In genomic region chr22:47154621-47155081, GRCh38 we compare ENCODE assay signal across 11 cellular contexts.
A peak's percentile ranks its signal among the peaks of the same experiment; 100 is the strongest.
DNase-seq lines count a peak whose midpoint lies in the region; ATAC-seq and TF ChIP-seq lines count a peak whose summit lies in the region.
"Had no signal": no experiment of that assay in that cellular context is flagged by ENCODE, and none has a peak within 500 bp of the region (broad histone marks: within the 10 kb centered on the region; RNA-seq: fewer than 3 reads in every experiment).

No MANE protein-coding gene starts in this region.

- no peak for ATAC-seq in HG02840 (IDR thresholded peaks at IDR 0.05; ENCODE audit: low FRiP score, unreplicated experiment)
- ATAC-seq in HG03378 (IDR thresholded peaks at IDR 0.05; ENCODE audit: unreplicated experiment) = no peak
- ATAC-seq: A549 had no signal

- peak; percentile 78 for DNase-seq in A172 (ENCODE audit: low spot score)
- DNase-seq in NCI-H1694 treated with DMSO at 0.1 percent for 48 hours (lab: John Stamatoyannopoulos, UW) = peak; percentile 59
- DNase-seq in epithelial cell of esophagus (ENCODE audit: low read depth) = peak; percentile 17
- DNase-seq in myocyte (ENCODE audit: low read depth) = peak; percentile 64
- no peak for DNase-seq in NCI-H526 (lab: John Stamatoyannopoulos, UW)
- no peak for DNase-seq in NCI-H146 (lab: John Stamatoyannopoulos, UW)
- DNase-seq: effector CD8-positive, alpha-beta T cell; SHP77 had no signal

- no peak for TF ChIP-seq CTCF in epithelial cell of esophagus (IDR thresholded peaks at IDR 0.05; ENCODE audit: insufficient read depth, low read depth, low read length, missing control alignments)

- no peak overlapping the region for H3K4me3 ChIP-seq in epithelial cell of esophagus (ENCODE audit: low read length)
- H3K4me3 ChIP-seq: A549 had no signal

Comparison
In these comparisons a context has a peak if more than half of its experiments do, and no peak if none do; other contexts are left out.
1. DNase-seq: peak in A172 (single experiment), NCI-H1694 treated with DMSO at 0.1 percent for 48 hours (single experiment), epithelial cell of esophagus (single experiment) and myocyte (single experiment); none in NCI-H526 (0 of 2) and NCI-H146 (single experiment).